Comparison of ENCODE assay signal across 13 cellular contexts in the genomic region with DNA sequence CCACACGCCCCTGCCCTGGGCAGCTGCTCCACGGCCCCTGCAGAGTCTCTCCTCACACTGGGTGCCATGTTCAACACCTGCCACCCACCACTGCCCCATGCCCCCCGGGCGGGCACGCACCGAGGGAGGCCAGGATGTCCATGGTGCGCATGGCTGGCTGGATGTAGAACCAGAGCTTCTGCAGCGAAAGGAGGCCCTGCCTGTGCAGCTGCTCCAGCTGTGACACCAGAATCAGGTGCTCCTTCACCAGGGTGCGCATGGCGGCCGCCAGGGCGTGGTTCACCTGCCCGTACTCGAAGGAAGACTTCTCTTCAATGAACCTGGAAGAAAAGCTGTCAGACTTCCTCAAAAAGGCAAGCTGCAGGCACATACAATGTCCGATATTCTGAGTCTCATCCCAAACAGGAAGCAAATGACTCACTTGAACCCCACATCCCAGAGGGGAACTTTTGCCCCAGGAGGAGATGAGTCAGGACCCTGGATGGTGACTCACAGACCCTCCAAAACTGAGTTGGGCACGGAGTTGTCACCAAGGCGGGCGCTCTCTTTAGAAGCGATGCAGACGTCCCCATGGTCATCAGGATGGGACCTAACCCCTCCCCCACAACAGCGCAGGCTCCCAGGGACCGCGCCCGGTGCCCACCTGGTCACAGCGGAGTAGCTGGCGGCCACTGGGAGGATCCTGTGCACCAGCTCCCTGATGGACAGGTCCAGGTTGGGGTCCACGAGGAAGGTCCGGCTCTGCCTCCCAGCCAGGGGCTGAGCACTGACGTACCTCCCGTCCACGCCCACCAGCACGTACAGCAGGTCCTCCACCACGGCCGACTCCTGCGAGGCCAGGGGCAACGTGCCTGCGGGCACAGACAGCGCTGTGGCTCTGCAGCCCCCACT. TPM values are rescaled to one million over a fixed set of nuclear protein-coding genes. Genes with fewer than 3 reads are reported as not detected.
DNase-seq lines count a peak whose midpoint lies in the region; ATAC-seq and TF ChIP-seq lines count a peak whose summit lies in the region.
"Had no signal": no experiment of that assay in that cellular context is flagged by ENCODE, and none has a peak within 500 bp of the region (broad histone marks: within the 10 kb centered on the region; RNA-seq: fewer than 3 reads in every experiment).

No MANE protein-coding gene starts in this region.

- no peak overlapping the region for H2AFZ ChIP-seq in SK-N-SH (ENCODE audit: low read depth)

- H3K27ac ChIP-seq in SK-N-SH (ENCODE audit: low read depth in 2 of 2, low read length in 1 of 2), result peak overlapping the region in 1 of 2 experiments; percentile 49; a peak in 2 of 4 replicates
- H3K27ac ChIP-seq: SK-N-MC, testis had no signal

- H3K27me3 Mint-ChIP-seq in activated CD4-positive, alpha-beta T cell treated with anti-CD3 and anti-CD28 coated beads for 36 hours, result no peaks in the 10 kb centered on the region
- no peaks in the 10 kb centered on the region for H3K27me3 Mint-ChIP-seq in stimulated activated naive CD8-positive, alpha-beta T cell treated with anti-CD3 and anti-CD28 coated beads, Interleukin-15, Interleukin-2, amounts not matched to agents 100 ng/mL and 50 ng/mL, for 24 hours

- H3K27me3 ChIP-seq in SK-N-SH (ENCODE audit: insufficient read depth), result no peaks in the 10 kb centered on the region
- H3K27me3 ChIP-seq: dorsolateral prefrontal cortex, testis had no signal

- H3K36me3 ChIP-seq in SK-N-SH (replicated peaks in 1 of 2; ENCODE audit: control insufficient read depth in 1 of 2, insufficient read depth in 2 of 2, low read length in 1 of 2), result peaks cover 13 to 66% of the 10 kb centered on the region in 2 experiments

- POLR2A ChIA-PET in activated CD4-positive, alpha-beta T cell treated with anti-CD3 and anti-CD28 coated beads for 36 hours (lab: Charles Lee), result no interaction called here
- POLR2A ChIA-PET in SK-N-SH (lab: Yijun Ruan, JAX), result no interaction called here

- H3K27ac Mint-ChIP-seq in activated CD4-positive, alpha-beta T cell treated with anti-CD3 and anti-CD28 coated beads for 36 hours, result no peak overlapping the region
- H3K27ac Mint-ChIP-seq in stimulated activated naive CD8-positive, alpha-beta T cell treated with anti-CD3 and anti-CD28 coated beads, Interleukin-15, Interleukin-2, amounts not matched to agents 100 ng/mL and 50 ng/mL, for 24 hours, result peak overlapping the region; percentile 36

- no peak overlapping the region for H3K4me3 Mint-ChIP-seq in activated CD4-positive, alpha-beta T cell treated with anti-CD3 and anti-CD28 coated beads for 36 hours
- no peak overlapping the region for H3K4me3 Mint-ChIP-seq in stimulated activated naive CD8-positive, alpha-beta T cell treated with anti-CD3 and anti-CD28 coated beads, Interleukin-15, Interleukin-2, amounts not matched to agents 100 ng/mL and 50 ng/mL, for 24 hours

- no peaks in the 10 kb centered on the region for H3K9me2 ChIP-seq in SK-N-SH

- TF ChIP-seq RAD21 in SK-N-SH (IDR thresholded peaks at IDR 0.05; ENCODE audit: low read length), result no peak

- H3F3A ChIP-seq in SK-N-SH (replicated peaks; ENCODE audit: insufficient read depth), result peaks cover 8% of the 10 kb centered on the region

- ATAC-seq in activated CD4-positive, alpha-beta T cell treated with anti-CD3 and anti-CD28 coated beads for 36 hours, result peak; percentile 57
- no peak for ATAC-seq in HG02642 (IDR thresholded peaks at IDR 0.05; ENCODE audit: poor library complexity, unreplicated experiment)
- ATAC-seq in HG03521 (IDR thresholded peaks at IDR 0.05; ENCODE audit: unreplicated experiment), result no peak

- no peak for DNase-seq in activated CD4-positive, alpha-beta T cell treated with anti-CD3 and anti-CD28 coated beads for 36 hours
- DNase-seq in activated CD4-positive, alpha-beta T cell treated with anti-CD3 and anti-CD28 coated beads, Interleukin-2, amount 50 U/mL, for 4 hours, result no peak
- DNase-seq in SK-N-SH (peak; percentile 34), fibroblast of peridontal ligament (ENCODE audit: extremely low read depth) (peak; percentile 40), activated T-cell treated with anti-CD3 and anti-CD28 coated beads for 4 hours (no peak)
- DNase-seq: dorsolateral prefrontal cortex, NCI-H1417 treated with DMSO at 0.1 percent for 48 hours, testis had no signal

- WGBS in SK-N-SH (ENCODE audit: low lambda C conversion rate), result 82% methylated on average over 18 of the region's 38 CpGs

- peaks cover 48% of the 10 kb centered on the region for H3K36me3 Mint-ChIP-seq in activated CD4-positive, alpha-beta T cell treated with anti-CD3 and anti-CD28 coated beads for 36 hours (ENCODE audit: low read depth)
- peaks cover 44% of the 10 kb centered on the region for H3K36me3 Mint-ChIP-seq in stimulated activated naive CD8-positive, alpha-beta T cell treated with anti-CD3 and anti-CD28 coated beads, Interleukin-15, Interleukin-2, amounts not matched to agents 100 ng/mL and 50 ng/mL, for 24 hours (ENCODE audit: low read depth)

- peaks cover 0 to 14% of the 10 kb centered on the region in 2 experiments; a peak in 2 of 4 replicates for H3K4me1 ChIP-seq in SK-N-SH (ENCODE audit: control insufficient read depth in 1 of 2, insufficient read depth in 2 of 2, low read depth in 1 of 2, low read length in 1 of 2)
- H3K4me1 ChIP-seq: testis had no signal

- no peak overlapping the region for H3K9ac ChIP-seq in SK-N-SH

- no peak; a peak in 1 of 4 replicates for TF ChIP-seq EP300 in SK-N-SH (IDR thresholded peaks at IDR 0.05; ENCODE audit: borderline replicate concordance in 1 of 2, low read depth in 1 of 2, low read length in 1 of 2)

- H4K20me1 ChIP-seq in SK-N-SH (ENCODE audit: insufficient read depth), result no peaks in the 10 kb centered on the region

- H3K4me3 ChIP-seq in SK-N-SH (ENCODE audit: low read depth in 2 of 2, low read length in 1 of 2), result no peak overlapping the region
- H3K4me3 ChIP-seq: dorsolateral prefrontal cortex, SK-N-MC, testis had no signal

- intact Hi-C loops in activated CD4-positive, alpha-beta T cell treated with anti-CD3 and anti-CD28 coated beads for 36 hours (cut with DNase I, micrococcal nuclease), result no loop called here

- no peaks in the 10 kb centered on the region for H3K9me3 ChIP-seq in SK-N-SH
- H3K9me3 ChIP-seq: testis had no signal

- CTCF ChIA-PET in activated CD4-positive, alpha-beta T cell treated with anti-CD3 and anti-CD28 coated beads for 36 hours (lab: Charles Lee), result interaction anchor here (0.9 kb wide), 1 partner anchor 15 kb away, joined by 3 read pairs; no protein-coding TSS in a partner anchor
- CTCF ChIA-PET in SK-N-SH (lab: Yijun Ruan, JAX), result interaction anchor here (1.0 to 1.2 kb wide), 3 partner anchors 9 to 15 kb away, joined by 3 to 5 read pairs (median 5); no protein-coding TSS in a partner anchor

- no peaks in the 10 kb centered on the region for H3K79me2 ChIP-seq in SK-N-SH (ENCODE audit: insufficient read depth)

- H3K9me3 Mint-ChIP-seq in activated CD4-positive, alpha-beta T cell treated with anti-CD3 and anti-CD28 coated beads for 36 hours (ENCODE audit: low read depth), result no peaks in the 10 kb centered on the region
- no peaks in the 10 kb centered on the region for H3K9me3 Mint-ChIP-seq in stimulated activated naive CD8-positive, alpha-beta T cell treated with anti-CD3 and anti-CD28 coated beads, Interleukin-15, Interleukin-2, amounts not matched to agents 100 ng/mL and 50 ng/mL, for 24 hours

- TF ChIP-seq CTCF in SK-N-SH (IDR thresholded peaks at IDR 0.05), result no peak

- peaks cover 9% of the 10 kb centered on the region for H3K4me1 Mint-ChIP-seq in activated CD4-positive, alpha-beta T cell treated with anti-CD3 and anti-CD28 coated beads for 36 hours
- peaks cover 19% of the 10 kb centered on the region for H3K4me1 Mint-ChIP-seq in stimulated activated naive CD8-positive, alpha-beta T cell treated with anti-CD3 and anti-CD28 coated beads, Interleukin-15, Interleukin-2, amounts not matched to agents 100 ng/mL and 50 ng/mL, for 24 hours (ENCODE audit: low read depth)

- H3K4me2 ChIP-seq in SK-N-SH, result peak overlapping the region; percentile 68

TF ChIP-seq in SK-N-SH, 30 proteins besides CTCF, POLR2A, EP300 and RAD21 (continues in another document):
- peak; percentile 46; the same call in 1 of the 2 replicates for TF ChIP-seq TCF12 (IDR thresholded peaks at IDR 0.05)
- TF ChIP-seq RFX5 (IDR thresholded peaks at IDR 0.05; ENCODE audit: low read length), result no peak
- no peak for TF ChIP-seq USF1 (IDR thresholded peaks at IDR 0.05; ENCODE audit: borderline replicate concordance, low read depth)
- TF ChIP-seq, protein P1, sequence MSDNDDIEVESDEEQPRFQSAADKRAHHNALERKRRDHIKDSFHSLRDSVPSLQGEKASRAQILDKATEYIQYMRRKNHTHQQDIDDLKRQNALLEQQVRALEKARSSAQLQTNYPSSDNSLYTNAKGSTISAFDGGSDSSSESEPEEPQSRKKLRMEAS (IDR thresholded peaks at IDR 0.05; ENCODE audit: low read depth), result no peak

RNA-seq across cellular contexts. Expression of gene TUBGCP2, which starts 15.5 kb away (rescaled TPM):
- total RNA-seq in activated CD4-positive, alpha-beta T cell treated with anti-CD3 and anti-CD28 coated beads for 36 hours, result 10 to 100 TPM; 43.3 to 50.2 TPM
- polyA plus RNA-seq in SK-N-SH (2012; rRNA removed), result 47.4 and 49.1 TPM in 2 replicates
- polyA plus RNA-seq in SK-N-SH (2012; cell fraction: cytosol; rRNA removed), result 21.2 and 31.5 TPM in 2 replicates
- polyA plus RNA-seq in SK-N-SH (2012; cell fraction: nucleus; rRNA removed), result 99.3 and 109 TPM in 2 replicates

RNA-seq across cellular contexts. Expression of gene ZNF511, which starts 15.6 kb away (rescaled TPM):
- total RNA-seq in activated CD4-positive, alpha-beta T cell treated with anti-CD3 and anti-CD28 coated beads for 36 hours, result 10 to 100 TPM; 58.1 to 73.2 TPM
- polyA plus RNA-seq in SK-N-SH (2012; rRNA removed), result 43.5 and 62.3 TPM in 2 replicates
- 33.7 and 40.0 TPM in 2 replicates for polyA plus RNA-seq in SK-N-SH (2012; cell fraction: cytosol; rRNA removed)
- polyA plus RNA-seq in SK-N-SH (2012; cell fraction: nucleus; rRNA removed), result 41.9 and 53.5 TPM in 2 replicates

RNA-seq across cellular contexts. Expression of gene ADAM8, which starts 16.5 kb away (rescaled TPM):
- 100 to 1,000 TPM; 124 to 176 TPM for total RNA-seq in activated CD4-positive, alpha-beta T cell treated with anti-CD3 and anti-CD28 coated beads for 36 hours
- polyA plus RNA-seq in SK-N-SH (2012; rRNA removed), result 1.6 and 1.7 TPM in 2 replicates
- 0.33 and 0.42 TPM in 2 replicates for polyA plus RNA-seq in SK-N-SH (2012; cell fraction: cytosol; rRNA removed)
- polyA plus RNA-seq in SK-N-SH (2012; cell fraction: nucleus; rRNA removed), result 13.7 and 16.4 TPM in 2 replicates

RNA-seq across cellular contexts. Expression of gene CALY, which starts 43.5 kb away (rescaled TPM):
- total RNA-seq in activated CD4-positive, alpha-beta T cell treated with anti-CD3 and anti-CD28 coated beads for 36 hours, result not detected
- 3.3 TPM in 2 replicates for polyA plus RNA-seq in SK-N-SH (2012; rRNA removed)
- 1.4 and 3.9 TPM in 2 replicates for polyA plus RNA-seq in SK-N-SH (2012; cell fraction: cytosol; rRNA removed)
- 1.7 and 4.5 TPM in 2 replicates for polyA plus RNA-seq in SK-N-SH (2012; cell fraction: nucleus; rRNA removed)
- total RNA-seq: lung microvascular endothelial cell had no signal

RNA-seq across cellular contexts. Expression of gene PRAP1, which starts 54.0 kb away (rescaled TPM):
- total RNA-seq in activated CD4-positive, alpha-beta T cell treated with anti-CD3 and anti-CD28 coated beads for 36 hours, result not detected
- polyA plus RNA-seq in SK-N-SH (2012; rRNA removed), result 1.9 and 2.3 TPM in 2 replicates
- 0.72 and 1.1 TPM in 2 replicates for polyA plus RNA-seq in SK-N-SH (2012; cell fraction: cytosol; rRNA removed)
- 0.52 and 0.54 TPM in 2 replicates for polyA plus RNA-seq in SK-N-SH (2012; cell fraction: nucleus; rRNA removed)
- total RNA-seq: lung microvascular endothelial cell had no signal

Comparison
In these comparisons a context has a peak if more than half of its experiments do, and no peak if none do; other contexts are left out.
1. DNase-seq: peak in SK-N-SH (single experiment) and fibroblast of peridontal ligament (single experiment); none in activated CD4-positive, alpha-beta T cell treated with anti-CD3 and anti-CD28 coated beads for 36 hours (single experiment), activated CD4-positive, alpha-beta T cell treated with anti-CD3 and anti-CD28 coated beads, Interleukin-2, amount 50 U/mL, for 4 hours (0 of 2) and activated T-cell treated with anti-CD3 and anti-CD28 coated beads for 4 hours (single experiment).